In genomic region chr14:69259531-69260245, GRCh38 we compare ENCODE assay signal across 9 cellular contexts. TPM values are rescaled to one million over a fixed set of nuclear protein-coding genes. Genes with fewer than 3 reads are reported as not detected.
A peak's percentile ranks its signal among the peaks of the same experiment; 100 is the strongest.
DNase-seq lines count a peak whose midpoint lies in the region; ATAC-seq, FAIRE-seq and TF ChIP-seq lines count a peak whose summit lies in the region.
"Had no signal": no experiment of that assay in that cellular context is flagged by ENCODE, and none has a peak within 500 bp of the region (broad histone marks: within the 10 kb centered on the region; RNA-seq: fewer than 3 reads in every experiment).

Gene GALNT16, plus strand, starts transcription at chr14:69260158. Its CDS starts 133 bp downstream, at chr14:69260291.

- no peak within 1 kb of the TSS for H3K27ac Mint-ChIP-seq in stimulated activated naive CD8-positive, alpha-beta T cell treated with anti-CD3 and anti-CD28 coated beads, Interleukin-15, Interleukin-2, amounts not matched to agents 100 ng/mL and 50 ng/mL, for 24 hours

- H3K4me3 ChIP-seq in endothelial cell of umbilical vein (replicated peaks in 1 of 3; ENCODE audit: insufficient read depth in 1 of 3, low read depth in 1 of 3, low read length in 3 of 3) (peak within 1 kb of the TSS; percentile 39 to 49 (median 45)), muscle layer of duodenum (ENCODE audit: low read depth in 1 of 2, low read length in 2 of 2) (peak within 1 kb of the TSS; percentile 53 to 78)

- intact Hi-C loops in endothelial cell of umbilical vein (cut with micrococcal nuclease) = loop anchor here (5.0 kb wide), 1 partner anchor 203 kb away; no protein-coding TSS in a partner anchor

- BruUV-seq in endothelial cell of umbilical vein (replicated peaks; lab: Mats Ljungman, UMichigan) = no TSS peak

- H3K4me1 Mint-ChIP-seq in stimulated activated naive CD8-positive, alpha-beta T cell treated with anti-CD3 and anti-CD28 coated beads, Interleukin-15, Interleukin-2, amounts not matched to agents 100 ng/mL and 50 ng/mL, for 24 hours (ENCODE audit: low read depth) = peaks cover 4% of the 10 kb centered on the region

- H3K9me1 ChIP-seq in endothelial cell of umbilical vein (replicated peaks; ENCODE audit: control insufficient read depth, extremely low read depth, insufficient read depth, low read length) = no peaks in the 10 kb centered on the region

- POLR2A ChIA-PET in endothelial cell of umbilical vein (lab: Charles Lee) = no interaction called here

- no peaks in the 10 kb centered on the region for H4K20me1 ChIP-seq in endothelial cell of umbilical vein (replicated peaks; ENCODE audit: control insufficient read depth, extremely low read depth, insufficient read depth, low read length)

- peak within 1 kb of the TSS; percentile 51 for H3K4me3 Mint-ChIP-seq in stimulated activated naive CD8-positive, alpha-beta T cell treated with anti-CD3 and anti-CD28 coated beads, Interleukin-15, Interleukin-2, amounts not matched to agents 100 ng/mL and 50 ng/mL, for 24 hours

- peak; percentile 23 to 47 for TF ChIP-seq CTCF in endothelial cell of umbilical vein (IDR thresholded peaks at IDR 0.05; ENCODE audit: extremely low read depth in 1 of 2, insufficient read depth in 1 of 2, low read depth in 1 of 2, low read length in 2 of 2)

- no peak within 1 kb of the TSS for H3K27ac ChIP-seq in endothelial cell of umbilical vein (ENCODE audit: insufficient read depth, low read depth, low read length)
- no peak within 1 kb of the TSS for H3K27ac ChIP-seq in muscle layer of duodenum (ENCODE audit: low read length)

- peak; percentile 61 for FAIRE-seq in endothelial cell of umbilical vein (lab: Jason Lieb, UNC)
- FAIRE-seq: colon had no signal

- TF ChIP-seq POLR2A in endothelial cell of umbilical vein (IDR thresholded peaks at IDR 0.05; ENCODE audit: low read depth, low read length) = no peak

- dilution Hi-C loops in endothelial cell of umbilical vein (cut with MboI; ENCODE audit: extremely low pct_ligation_motif_present, low sequenced_read_pairs) = no loop called here

- no peak for ATAC-seq in stimulated activated naive CD8-positive, alpha-beta T cell treated with anti-CD3 and anti-CD28 coated beads, Interleukin-15, Interleukin-2, amounts not matched to agents 100 U/mL and 50 U/mL, for 24 hours
- ATAC-seq in left lobe of liver = no peak
- no peak for ATAC-seq in GM21381 (IDR thresholded peaks at IDR 0.05; ENCODE audit: unreplicated experiment)

- H2AFZ ChIP-seq in endothelial cell of umbilical vein (ENCODE audit: low read depth, low read length) = peak within 1 kb of the TSS; percentile 85

- no peaks in the 10 kb centered on the region for H3K9me3 Mint-ChIP-seq in stimulated activated naive CD8-positive, alpha-beta T cell treated with anti-CD3 and anti-CD28 coated beads, Interleukin-15, Interleukin-2, amounts not matched to agents 100 ng/mL and 50 ng/mL, for 24 hours

- H3K9ac ChIP-seq in endothelial cell of umbilical vein (replicated peaks; ENCODE audit: extremely low read depth, insufficient read depth, low read length) = no peak within 1 kb of the TSS

- peak within 1 kb of the TSS; percentile 77 for H3K4me2 ChIP-seq in endothelial cell of umbilical vein (ENCODE audit: insufficient read depth, low read length)

- H3K79me2 ChIP-seq in endothelial cell of umbilical vein (ENCODE audit: control insufficient read depth, insufficient read depth, low read length) = no peaks in the 10 kb centered on the region

- no peaks in the 10 kb centered on the region for H3K36me3 ChIP-seq in endothelial cell of umbilical vein (ENCODE audit: control insufficient read depth in 2 of 2, extremely low read depth in 1 of 2, insufficient read depth in 2 of 2, low read length in 2 of 2)
- no peaks in the 10 kb centered on the region for H3K36me3 ChIP-seq in muscle layer of duodenum (ENCODE audit: control insufficient read depth in 1 of 2, insufficient read depth in 2 of 2, low read length in 2 of 2)

- no peak for DNase-seq in stimulated activated naive CD8-positive, alpha-beta T cell treated with anti-CD3 and anti-CD28 coated beads, Interleukin-15, Interleukin-2, amounts not matched to agents 100 U/mL and 50 U/mL, for 24 hours
- DNase-seq in RPMI7951 (ENCODE audit: low read depth) (peak; percentile 13), endothelial cell of umbilical vein (ENCODE audit: low read depth, low spot score) (peak; percentile 22), left lobe of liver (ENCODE audit: low spot score) (no peak), UCSD-AML1 (lab: John Stamatoyannopoulos, UW; ENCODE audit: unreplicated experiment) (no peak)

- peaks cover 69% of the 10 kb centered on the region for H3K27me3 Mint-ChIP-seq in stimulated activated naive CD8-positive, alpha-beta T cell treated with anti-CD3 and anti-CD28 coated beads, Interleukin-15, Interleukin-2, amounts not matched to agents 100 ng/mL and 50 ng/mL, for 24 hours

- H3K4me1 ChIP-seq in endothelial cell of umbilical vein (ENCODE audit: control insufficient read depth, extremely low read depth, insufficient read depth, low read length) (peaks cover 17% of the 10 kb centered on the region), muscle layer of duodenum (ENCODE audit: control insufficient read depth in 1 of 2, insufficient read depth in 2 of 2, low read length in 2 of 2) (peaks cover 9 to 26% of the 10 kb centered on the region in 2 donors)

- peaks cover 25 to 30% of the 10 kb centered on the region in 2 experiments for H3K27me3 ChIP-seq in endothelial cell of umbilical vein (ENCODE audit: control insufficient read depth in 2 of 2, insufficient read depth in 2 of 2, low read length in 2 of 2)
- peaks cover 6% of the 10 kb centered on the region for H3K27me3 ChIP-seq in muscle layer of duodenum (ENCODE audit: low read depth, low read length)

- no peaks in the 10 kb centered on the region for H3K36me3 Mint-ChIP-seq in stimulated activated naive CD8-positive, alpha-beta T cell treated with anti-CD3 and anti-CD28 coated beads, Interleukin-15, Interleukin-2, amounts not matched to agents 100 ng/mL and 50 ng/mL, for 24 hours (ENCODE audit: low read depth)

- H3K9me3 ChIP-seq in endothelial cell of umbilical vein (replicated peaks; ENCODE audit: control insufficient read depth, insufficient read depth, low read length) = no peaks in the 10 kb centered on the region
- no peaks in the 10 kb centered on the region for H3K9me3 ChIP-seq in muscle layer of duodenum (ENCODE audit: control insufficient read depth in 1 of 2, low read length in 2 of 2)

- CTCF ChIA-PET in endothelial cell of umbilical vein (lab: Charles Lee) = interaction anchor here (0.5 to 2.0 kb wide), 8 partner anchors 11 to 125 kb away, joined by 3 to 11 read pairs (median 3); no protein-coding TSS in a partner anchor

TF ChIP-seq in endothelial cell of umbilical vein, 7 proteins besides CTCF, POLR2A, EP300 and RAD21:
- no peak for TF ChIP-seq MYC (IDR thresholded peaks at IDR 0.05; ENCODE audit: low read depth, low read length)
- TF ChIP-seq FOS (IDR thresholded peaks at IDR 0.05; ENCODE audit: borderline replicate concordance, insufficient read depth, low read length) = no peak
- TF ChIP-seq POLR2AphosphoS5 (IDR thresholded peaks at IDR 0.05; ENCODE audit: insufficient read depth, low read depth, low read length) = no peak
- no peak for TF ChIP-seq EZH2 (IDR thresholded peaks at IDR 0.05; ENCODE audit: borderline replicate concordance, low read depth, low read length, severe bottlenecking)
- TF ChIP-seq MAX (IDR thresholded peaks at IDR 0.05; ENCODE audit: insufficient read depth, insufficient read length) = no peak
- no peak for TF ChIP-seq JUN (IDR thresholded peaks at IDR 0.05; ENCODE audit: borderline replicate concordance, insufficient read depth, insufficient read length, low read depth)
- TF ChIP-seq GATA2 (IDR thresholded peaks at IDR 0.05; ENCODE audit: insufficient read depth, insufficient read length, low read depth, low read length) = no peak

RNA-seq across cellular contexts. Expression of gene GALNT16, which starts in this region (rescaled TPM):
- 0.10 and 0.12 TPM in 2 replicates for total RNA-seq in RPMI7951 (2014; rRNA removed; shearing (Covaris generic))
- total RNA-seq in endothelial cell of umbilical vein (0.49 and 1.0 TPM in 2 replicates), left lobe of liver (1.1 TPM)
- polyA plus RNA-seq in endothelial cell of umbilical vein = 0.39 and 0.51 TPM in 2 replicates
- 0.37 and 0.57 TPM in 2 replicates for polyA plus RNA-seq in endothelial cell of umbilical vein (2011; cell fraction: cytosol; rRNA removed)
- polyA plus RNA-seq in endothelial cell of umbilical vein (2011; cell fraction: nucleus; rRNA removed) = 0.34 and 0.46 TPM in 2 replicates
- 0.52 and 1.1 TPM in 2 replicates for polyA plus RNA-seq in endothelial cell of umbilical vein (2012)
- polyA minus RNA-seq in endothelial cell of umbilical vein = 0.28 and 1.0 TPM in 2 replicates
- not detected for polyA minus RNA-seq in endothelial cell of umbilical vein (2011; cell fraction: cytosol; rRNA and poly(A)+ RNA removed)
- polyA minus RNA-seq in endothelial cell of umbilical vein (2011; cell fraction: nucleus; rRNA and poly(A)+ RNA removed) = 0.10 TPM in 2 replicates

Comparison
In these comparisons a context has a peak if more than half of its experiments do, and no peak if none do; other contexts are left out.
1. Peak in DNase-seq in RPMI7951; RNA of the gene not detected or under 1 TPM.